8 cellular contexts compared by ENCODE assay signal in the genomic region with DNA sequence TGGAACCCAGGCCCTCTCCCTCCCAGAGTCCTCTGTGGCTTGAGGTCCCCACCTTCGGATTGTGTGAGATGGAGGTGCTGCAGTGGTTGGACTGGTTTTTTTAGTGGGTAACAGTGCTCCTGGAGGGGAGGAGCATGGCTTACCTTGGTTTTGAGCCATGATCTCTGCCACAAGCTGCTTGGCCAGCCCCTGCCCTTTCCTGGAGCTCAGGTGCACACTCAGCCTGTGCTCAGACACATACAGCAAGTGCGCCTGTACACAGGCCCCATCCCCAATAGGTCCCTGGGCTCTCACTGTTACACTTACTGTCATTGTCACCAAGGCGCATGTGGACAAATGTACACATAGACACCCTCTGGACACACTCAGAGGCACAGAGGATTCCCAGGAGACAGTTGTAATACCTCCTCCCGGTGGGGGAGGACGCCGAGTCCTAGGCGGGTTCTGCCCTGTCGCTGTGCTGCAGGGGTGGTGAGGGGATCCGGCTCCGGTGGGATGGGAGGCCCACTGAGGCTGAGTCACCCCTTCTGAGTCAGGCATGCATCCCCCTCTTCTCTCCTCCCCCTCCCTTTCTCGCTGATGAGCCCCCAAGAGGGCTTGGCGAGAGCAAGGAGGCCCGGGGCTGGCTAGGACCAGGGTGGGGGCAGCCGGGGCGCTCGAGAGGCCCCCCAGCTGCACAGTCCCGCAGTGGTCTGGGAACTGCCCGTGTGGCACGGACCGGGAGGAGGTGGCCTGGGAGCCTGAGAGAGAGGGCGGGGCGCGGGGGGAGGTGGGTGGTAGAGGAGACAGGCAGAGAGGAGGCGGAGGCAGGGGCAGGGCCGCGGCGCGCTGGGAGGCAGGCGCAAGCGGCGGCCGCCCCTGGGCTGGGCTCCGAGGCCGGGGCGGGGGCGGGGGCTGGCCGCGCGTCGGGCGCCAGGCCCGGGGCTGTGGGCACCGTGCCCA. TPM values are rescaled to one million over a fixed set of nuclear protein-coding genes. Genes with fewer than 3 reads are reported as not detected.
DNase-seq lines count a peak whose midpoint lies in the region; ATAC-seq, FAIRE-seq and TF ChIP-seq lines count a peak whose summit lies in the region.

No MANE protein-coding gene starts in this region.

- FAIRE-seq in HTR-8/SVneo (lab: Jason Lieb, UNC) (peak; percentile 93), K562 (lab: Jason Lieb, UNC) (no peak), GM12892 (lab: Jason Lieb, UNC) (no peak)

- intact Hi-C loops in K562 (cut with micrococcal nuclease): no loop called here
- intact Hi-C loops in prostate gland (cut with DNase I): no loop called here

- H3K79me2 ChIP-seq in K562 (ENCODE audit: control insufficient read depth, insufficient read depth, low read length): no peaks in the 10 kb centered on the region

- no peak for TF ChIP-seq RAD21 in K562 (CRISPR knock-in tag; conservative IDR thresholded peaks at IDR 0.05 in 1 of 2, IDR thresholded peaks at IDR 0.05 in 1 of 2)

- H3K36me3 ChIP-seq in K562 (ENCODE audit: control insufficient read depth, insufficient read depth, low read length) (no peaks in the 10 kb centered on the region), prostate gland (no peaks in the 10 kb centered on the region)

- H3K4me2 ChIP-seq in K562 (ENCODE audit: insufficient read depth, low read length): peak overlapping the region; percentile 36; the same call in 1 of the 2 replicates

- H3K4me1 ChIP-seq in K562 (replicated peaks in 1 of 2; ENCODE audit: control insufficient read depth in 2 of 2, insufficient read depth in 2 of 2, low read length in 2 of 2): peaks cover 0 to 13% of the 10 kb centered on the region in 2 experiments; a peak in 3 of 5 replicates
- H3K4me1 ChIP-seq in prostate gland (replicated peaks): peaks cover 5% of the 10 kb centered on the region

- H3K9me3 ChIP-seq in K562 (replicated peaks; ENCODE audit: control insufficient read depth, insufficient read depth, low read depth, low read length) (no peaks in the 10 kb centered on the region), prostate gland (no peaks in the 10 kb centered on the region)

- ATAC-seq in K562 (peak; percentile 77), GM18517 (IDR thresholded peaks at IDR 0.05; ENCODE audit: unreplicated experiment) (no peak)

- H3K4me3 ChIP-seq in K562 (no peak overlapping the region), prostate gland (peak overlapping the region; percentile 50 to 52)

- in situ Hi-C loops in K562 (cut with MboI): no loop called here

- TF ChIP-seq POLR2A in K562 (conservative IDR thresholded peaks at IDR 0.05) (no peak), prostate gland (IDR thresholded peaks at IDR 0.05) (no peak), GM12892 (IDR thresholded peaks at IDR 0.05; ENCODE audit: low read depth, low read length) (no peak)

- H3K27me3 ChIP-seq in K562 (ENCODE audit: control insufficient read depth in 2 of 2, insufficient read depth in 2 of 2, low read length in 2 of 2) (peaks cover 14 to 65% of the 10 kb centered on the region in 2 experiments; a peak in 4 of 5 replicates), prostate gland (replicated peaks; ENCODE audit: insufficient read depth) (no peaks in the 10 kb centered on the region)

- H4K20me1 ChIP-seq in K562 (replicated peaks; ENCODE audit: control insufficient read depth, insufficient read depth, low read length): peaks cover 17% of the 10 kb centered on the region

- no peak overlapping the region for H2AFZ ChIP-seq in K562 (ENCODE audit: low read depth, low read length)

- DNase-seq in Ammon's horn (ENCODE audit: low spot score) (peak; percentile 92), HTR-8/SVneo (ENCODE audit: insufficient read length, low spot score) (peak; percentile 85), RWPE1 (ENCODE audit: low spot score) (peak; percentile 88), K562 (ENCODE audit: extremely low read depth in 1 of 4, low spot score in 3 of 4) (peak; percentile 56 to 87 (median 73)), hippocampal formation (lab: John Stamatoyannopoulos, UW) (peak; percentile 59 to 76), prostate gland (ENCODE audit: low spot score) (peak; percentile 89), GM12892 (ENCODE audit: insufficient read length) (no peak)

- no peak for TF ChIP-seq CTCF in RWPE1 (conservative IDR thresholded peaks at IDR 0.05; ENCODE audit: low read depth)
- TF ChIP-seq CTCF in K562 (IDR thresholded peaks at IDR 0.05 in 2 of 3, conservative IDR thresholded peaks at IDR 0.05 in 1 of 3; ENCODE audit: insufficient read depth in 2 of 3, low read depth in 1 of 3, low read length in 3 of 3): no peak
- TF ChIP-seq CTCF in prostate gland (IDR thresholded peaks at IDR 0.05): peak in 1 of 4 experiments; percentile 10

- no TSS peak for BruUV-seq in K562 (replicated peaks; lab: Mats Ljungman, UMichigan)

- POLR2A ChIA-PET in RWPE1 (lab: Yijun Ruan, JAX; ENCODE audit: low non-redundant PET): no interaction called here
- POLR2A ChIA-PET in K562 (lab: Yijun Ruan, JAX): no interaction called here

- H3K27ac ChIP-seq in RWPE1 (peak overlapping the region; percentile 44), K562 (ENCODE audit: extremely low read depth, low read depth, low read length) (no peak overlapping the region), prostate gland (peak overlapping the region; percentile 73 to 87)

- no peak for TF ChIP-seq EP300 in K562 (IDR thresholded peaks at IDR 0.05; ENCODE audit: low read length)

- CTCF ChIA-PET in RWPE1 (lab: Yijun Ruan, JAX): interaction anchor here (0.6 to 0.9 kb wide), 4 partner anchors 15 to 246 kb away, joined by 3 to 4 read pairs (median 3); no protein-coding TSS in a partner anchor
- CTCF ChIA-PET in K562 (lab: Yijun Ruan, JAX; ENCODE audit: low intra/inter-chr PET ratio): no interaction called here

- H3K9ac ChIP-seq in K562 (ENCODE audit: insufficient read depth in 1 of 2, low read depth in 2 of 2, low read length in 2 of 2): peak overlapping the region in 1 of 2 experiments; percentile 70; a peak in 1 of 4 replicates

- 22% methylated on average over 12 of the region's 43 CpGs for whole genome bisulfite sequencing in K562 (ENCODE audit: insufficient coverage, low coverage, missing lambda C conversion rate)
- WGBS in prostate gland: 5% methylated on average over 28 of the region's 43 CpGs

- H3K9me1 ChIP-seq in K562 (ENCODE audit: control insufficient read depth, insufficient read depth, low read length): no peaks in the 10 kb centered on the region

TF ChIP-seq in K562, 482 proteins besides CTCF, POLR2A, EP300 and RAD21:
- TF ChIP-seq ZSCAN32 (CRISPR knock-in tag; IDR thresholded peaks at IDR 0.05) (no peak), ZNF24 (IDR thresholded peaks at IDR 0.05) (no peak), CBX3 (IDR thresholded peaks at IDR 0.05; ENCODE audit: borderline replicate concordance in 1 of 2, low read length in 2 of 2) (no peak), EGR1 (conservative IDR thresholded peaks at IDR 0.05) (peak; percentile 56), KDM1A (IDR thresholded peaks at IDR 0.05) (no peak), FUS (optimal IDR thresholded peaks at IDR 0.05; ENCODE audit: low read depth, low read length) (no peak), RBM14 (IDR thresholded peaks at IDR 0.05; ENCODE audit: borderline replicate concordance, insufficient read depth, low read depth, low read length) (no peak), PHF21A (IDR thresholded peaks at IDR 0.05; ENCODE audit: borderline replicate concordance, low read depth) (no peak)
- TF ChIP-seq, protein P1, sequence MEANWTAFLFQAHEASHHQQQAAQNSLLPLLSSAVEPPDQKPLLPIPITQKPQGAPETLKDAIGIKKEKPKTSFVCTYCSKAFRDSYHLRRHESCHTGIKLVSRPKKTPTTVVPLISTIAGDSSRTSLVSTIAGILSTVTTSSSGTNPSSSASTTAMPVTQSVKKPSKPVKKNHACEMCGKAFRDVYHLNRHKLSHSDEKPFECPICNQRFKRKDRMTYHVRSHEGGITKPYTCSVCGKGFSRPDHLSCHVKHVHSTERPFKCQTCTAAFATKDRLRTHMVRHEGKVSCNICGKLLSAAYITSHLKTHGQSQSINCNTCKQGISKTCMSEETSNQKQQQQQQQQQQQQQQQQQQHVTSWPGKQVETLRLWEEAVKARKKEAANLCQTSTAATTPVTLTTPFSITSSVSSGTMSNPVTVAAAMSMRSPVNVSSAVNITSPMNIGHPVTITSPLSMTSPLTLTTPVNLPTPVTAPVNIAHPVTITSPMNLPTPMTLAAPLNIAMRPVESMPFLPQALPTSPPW (CRISPR knock-in tag; IDR thresholded peaks at IDR 0.05): peak; percentile 63
- TF ChIP-seq, protein P2, sequence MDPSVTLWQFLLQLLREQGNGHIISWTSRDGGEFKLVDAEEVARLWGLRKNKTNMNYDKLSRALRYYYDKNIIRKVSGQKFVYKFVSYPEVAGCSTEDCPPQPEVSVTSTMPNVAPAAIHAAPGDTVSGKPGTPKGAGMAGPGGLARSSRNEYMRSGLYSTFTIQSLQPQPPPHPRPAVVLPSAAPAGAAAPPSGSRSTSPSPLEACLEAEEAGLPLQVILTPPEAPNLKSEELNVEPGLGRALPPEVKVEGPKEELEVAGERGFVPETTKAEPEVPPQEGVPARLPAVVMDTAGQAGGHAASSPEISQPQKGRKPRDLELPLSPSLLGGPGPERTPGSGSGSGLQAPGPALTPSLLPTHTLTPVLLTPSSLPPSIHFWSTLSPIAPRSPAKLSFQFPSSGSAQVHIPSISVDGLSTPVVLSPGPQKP (CRISPR knock-in tag; IDR thresholded peaks at IDR 0.05): no peak
TF ChIP-seq in K562: peak in this region for 2.

RNA-seq across cellular contexts. Expression of gene EPB41L1, which starts 0.5 kb away (rescaled TPM):
- total RNA-seq in K562 (2011; cell fraction: chromatin; rRNA removed; ENCODE audit: low replicate concordance): 1.5 and 3.3 TPM in 2 replicates
- 1.1 and 2.5 TPM in 2 replicates for total RNA-seq in K562 (2011; cell fraction: nucleolus; rRNA removed)
- total RNA-seq in K562 (2011; cell fraction: nucleoplasm; rRNA removed): 0.61 and 0.95 TPM in 2 replicates
- total RNA-seq in K562 (2014; rRNA removed) (1.3 TPM in 2 replicates), K562 (2014; rRNA removed; fragmentation: Illumina TruSeq; extraction: Trizol) (0.80 and 1.3 TPM in 2 replicates), K562 (2015; rRNA removed; fragmentation: Illumina TruSeq; extraction: Trizol) (0.90 and 2.5 TPM in 2 replicates), K562 (2021) (2.6 and 4.3 TPM in 2 replicates), prostate gland (10 to 100 TPM; 27.7 to 91.1 TPM)
- polyA plus RNA-seq in K562 (2011; rRNA removed) (0.89 and 1.4 TPM in 2 replicates), K562 (2014; fragmentation: Illumina TruSeq; extraction: Trizol) (2.9 and 3.6 TPM in 2 replicates), K562 (2014; fragmentation: Nextera tagmentation; extraction: Ambion mirVana) (under 1 TPM; 0.11 to 0.31 TPM), K562 (2014; rRNA removed) (0.90 and 4.2 TPM in 2 replicates)
- 0.94 and 2.4 TPM in 2 replicates for polyA plus RNA-seq in K562 (2011; cell fraction: cytosol; rRNA removed)
- 1.1 and 1.5 TPM in 2 replicates for polyA plus RNA-seq in K562 (2011; cell fraction: nucleus; rRNA removed)
- polyA plus RNA-seq in K562 (2012): 2.0 and 4.1 TPM in 2 replicates
- 0.81 and 1.3 TPM in 2 replicates for polyA minus RNA-seq in K562 (2011; rRNA and poly(A)+ RNA removed)
- 1.3 and 1.5 TPM in 2 replicates for polyA minus RNA-seq in K562 (2011; cell fraction: cytosol; rRNA and poly(A)+ RNA removed)
- 0.67 and 1.00 TPM in 2 replicates for polyA minus RNA-seq in K562 (2011; cell fraction: nucleus; rRNA and poly(A)+ RNA removed)
- polyA plus RNA-seq in GM12892 (2012; ENCODE audit: missing spikeins): 0.70 TPM

Comparison
In these comparisons a context has a peak if more than half of its experiments do, and no peak if none do; other contexts are left out.
1. RNA of gene EPB41L1, which starts 0.5 kb away (total RNA-seq): 27.7 to 91.1 TPM in prostate gland; 0.61 to 4.3 TPM in K562; every median in the first group is over 4 times any median in the second.